In the genomic region with DNA sequence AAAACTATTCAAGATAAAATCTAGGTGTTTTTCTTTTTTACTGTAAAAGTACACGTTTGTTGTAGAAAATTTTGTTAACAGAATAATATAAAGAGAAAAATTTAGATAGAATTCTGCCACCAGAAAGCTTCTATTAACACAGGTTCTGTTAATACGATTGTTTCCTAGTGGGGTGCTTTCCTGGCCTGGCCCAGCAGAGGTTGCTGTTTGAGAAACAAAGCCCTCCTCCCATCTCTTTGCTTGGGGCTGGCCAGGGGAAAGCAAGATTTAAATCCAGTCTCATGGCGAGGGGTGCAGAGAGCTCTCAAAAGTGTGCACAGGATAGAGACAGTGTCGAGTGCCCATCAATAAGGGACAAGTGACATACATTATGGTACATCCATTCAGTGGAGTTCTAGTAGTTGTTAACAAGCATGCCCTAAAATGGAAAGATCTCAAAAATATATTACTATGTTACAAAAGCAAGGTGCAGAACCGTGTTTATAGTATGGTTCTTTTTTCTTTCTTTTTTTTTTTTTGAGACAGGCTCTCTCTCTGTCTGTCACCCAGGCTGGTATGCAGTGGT, we compare ENCODE assay signal across 10 cellular contexts. TPM values are rescaled to one million over a fixed set of nuclear protein-coding genes. Genes with fewer than 3 reads are reported as not detected.
DNase-seq lines count a peak whose midpoint lies in the region; TF ChIP-seq lines count a peak whose summit lies in the region.
"Had no signal": no experiment of that assay in that cellular context is flagged by ENCODE, and none has a peak within 500 bp of the region (broad histone marks: within the 10 kb centered on the region; RNA-seq: fewer than 3 reads in every experiment).

No MANE protein-coding gene starts in this region.

- no peak overlapping the region for H2AFZ ChIP-seq in smooth muscle cell (ENCODE audit: low read depth)

- 43% methylated on average over 5 of the region's 5 CpGs for WGBS in smooth muscle cell (ENCODE audit: low lambda C conversion rate)

- H3K36me3 Mint-ChIP-seq in activated CD4-positive, alpha-beta T cell treated with anti-CD3 and anti-CD28 coated beads, Interleukin-2, amount 10 ng/mL, durations not matched to agents 24 days and 14 days (ENCODE audit: low read depth) = no peaks in the 10 kb centered on the region
- H3K36me3 Mint-ChIP-seq in activated naive CD8-positive, alpha-beta T cell treated with anti-CD3 and anti-CD28 coated beads for 36 hours = no peaks in the 10 kb centered on the region
- H3K36me3 Mint-ChIP-seq: brain had no signal

- in situ Hi-C loops in brain microvascular endothelial cell (cut with HindIII; ENCODE audit: low pct_ligation_motif_present, low sequenced_read_pairs) = no loop called here

- H3F3A ChIP-seq in smooth muscle cell (ENCODE audit: low read depth) = no peaks in the 10 kb centered on the region

- no peaks in the 10 kb centered on the region for H4K20me1 ChIP-seq in smooth muscle cell (ENCODE audit: low read depth)

- H3K4me1 ChIP-seq in smooth muscle cell (ENCODE audit: low read depth) = no peaks in the 10 kb centered on the region
- H3K4me1 ChIP-seq: SJSA1 had no signal

- no peak overlapping the region for H3K9ac ChIP-seq in smooth muscle cell (ENCODE audit: low read depth)

- peak; percentile 6 for TF ChIP-seq CTCF in HL-60 (IDR thresholded peaks at IDR 0.05; ENCODE audit: insufficient read depth, low read length)
- TF ChIP-seq CTCF in brain microvascular endothelial cell (IDR thresholded peaks at IDR 0.05; ENCODE audit: low read depth, low read length, missing control alignments) = peak; percentile 67
- peak; percentile 21 for TF ChIP-seq CTCF in smooth muscle cell (IDR thresholded peaks at IDR 0.05; ENCODE audit: borderline replicate concordance, insufficient read depth, poor library complexity, severe bottlenecking)

- H3K9me3 Mint-ChIP-seq in activated CD4-positive, alpha-beta T cell treated with anti-CD3 and anti-CD28 coated beads, Interleukin-2, amount 10 ng/mL, durations not matched to agents 24 days and 14 days = no peaks in the 10 kb centered on the region
- H3K9me3 Mint-ChIP-seq in activated naive CD8-positive, alpha-beta T cell treated with anti-CD3 and anti-CD28 coated beads for 36 hours = no peaks in the 10 kb centered on the region

- H3K4me3 ChIP-seq in HL-60 (replicated peaks; ENCODE audit: insufficient read depth, low read length) (no peak overlapping the region), brain microvascular endothelial cell (ENCODE audit: low read depth, low read length) (no peak overlapping the region), smooth muscle cell (no peak overlapping the region)
- H3K4me3 ChIP-seq: SJSA1 had no signal

- no peaks in the 10 kb centered on the region for H3K79me2 ChIP-seq in smooth muscle cell (ENCODE audit: low read depth)

- DNase-seq in activated CD4-positive, alpha-beta T cell treated with anti-CD3 and anti-CD28 coated beads, Interleukin-2, amount 10 ng/mL, durations not matched to agents 24 days and 14 days = peak; percentile 59
- DNase-seq in activated CD4-positive, alpha-beta T cell treated with anti-CD3 and anti-CD28 coated beads, Interleukin-2, amount 50 U/mL, for 4 hours = no peak
- DNase-seq in HL-60 (ENCODE audit: low read depth in 1 of 2, low spot score in 1 of 2) (peak in 1 of 2 experiments; percentile 11), brain microvascular endothelial cell (no peak), smooth muscle cell (lab: John Stamatoyannopoulos, UW; ENCODE audit: unreplicated experiment) (no peak), NCI-H526 treated with DMSO at 0.1 percent for 48 hours (lab: John Stamatoyannopoulos, UW) (no peak), OCI-M2 (lab: John Stamatoyannopoulos, UW; ENCODE audit: unreplicated experiment) (no peak)
- DNase-seq in activated naive CD8-positive, alpha-beta T cell treated with anti-CD3 and anti-CD28 coated beads for 36 hours = no peak

- H3K27ac ChIP-seq in HL-60 (replicated peaks) = no peak overlapping the region
- no peak overlapping the region for H3K27ac ChIP-seq in brain microvascular endothelial cell
- H3K27ac ChIP-seq in smooth muscle cell (ENCODE audit: low read depth) = no peak overlapping the region
- H3K27ac ChIP-seq: SJSA1 had no signal

- no peak overlapping the region for H3K27ac Mint-ChIP-seq in activated CD4-positive, alpha-beta T cell treated with anti-CD3 and anti-CD28 coated beads, Interleukin-2, amount 10 ng/mL, durations not matched to agents 24 days and 14 days
- H3K27ac Mint-ChIP-seq in activated naive CD8-positive, alpha-beta T cell treated with anti-CD3 and anti-CD28 coated beads for 36 hours = no peak overlapping the region
- H3K27ac Mint-ChIP-seq: brain had no signal

- H3K4me2 ChIP-seq in smooth muscle cell = no peak overlapping the region

- H3K27me3 ChIP-seq in HL-60 (ENCODE audit: insufficient read depth, poor library complexity, severe bottlenecking) (no peaks in the 10 kb centered on the region), brain microvascular endothelial cell (replicated peaks) (no peaks in the 10 kb centered on the region), smooth muscle cell (ENCODE audit: low read depth) (no peaks in the 10 kb centered on the region)

- no peaks in the 10 kb centered on the region for H3K9me3 ChIP-seq in smooth muscle cell (replicated peaks; ENCODE audit: low read depth)
- H3K9me3 ChIP-seq: SJSA1 had no signal

- H3K4me1 Mint-ChIP-seq in activated CD4-positive, alpha-beta T cell treated with anti-CD3 and anti-CD28 coated beads, Interleukin-2, amount 10 ng/mL, durations not matched to agents 24 days and 14 days = peaks cover 2% of the 10 kb centered on the region
- H3K4me1 Mint-ChIP-seq in activated naive CD8-positive, alpha-beta T cell treated with anti-CD3 and anti-CD28 coated beads for 36 hours = peaks cover 2% of the 10 kb centered on the region
- H3K4me1 Mint-ChIP-seq: brain had no signal

- no peak overlapping the region for H3K4me3 Mint-ChIP-seq in activated CD4-positive, alpha-beta T cell treated with anti-CD3 and anti-CD28 coated beads, Interleukin-2, amount 10 ng/mL, durations not matched to agents 24 days and 14 days
- H3K4me3 Mint-ChIP-seq in activated naive CD8-positive, alpha-beta T cell treated with anti-CD3 and anti-CD28 coated beads for 36 hours = no peak overlapping the region
- H3K4me3 Mint-ChIP-seq: brain had no signal

- H3K36me3 ChIP-seq in brain microvascular endothelial cell (replicated peaks) = no peaks in the 10 kb centered on the region
- H3K36me3 ChIP-seq in smooth muscle cell (ENCODE audit: low read depth) = no peaks in the 10 kb centered on the region
- H3K36me3 ChIP-seq: SJSA1 had no signal

- H3K27me3 Mint-ChIP-seq in activated CD4-positive, alpha-beta T cell treated with anti-CD3 and anti-CD28 coated beads, Interleukin-2, amount 10 ng/mL, durations not matched to agents 24 days and 14 days = peaks cover 14% of the 10 kb centered on the region
- H3K27me3 Mint-ChIP-seq in activated naive CD8-positive, alpha-beta T cell treated with anti-CD3 and anti-CD28 coated beads for 36 hours = peaks cover 3% of the 10 kb centered on the region

- intact Hi-C loops in activated CD4-positive, alpha-beta T cell treated with anti-CD3 and anti-CD28 coated beads, Interleukin-2, amount 10 ng/mL, durations not matched to agents 24 days and 14 days (cut with micrococcal nuclease) = loop anchor here (2.0 kb wide), 1 partner anchor 132 kb away; no protein-coding TSS in a partner anchor

RNA-seq across cellular contexts. Expression of gene ACBD3, which starts 14.6 kb away (rescaled TPM):
- total RNA-seq in activated CD4-positive, alpha-beta T cell treated with anti-CD3 and anti-CD28 coated beads, Interleukin-2, amount 10 ng/mL, durations not matched to agents 24 days and 14 days = 21.8 and 23.9 TPM in 2 replicates
- 118 and 125 TPM in 2 replicates for total RNA-seq in smooth muscle cell
- 81.2 and 82.0 TPM in 2 replicates for polyA plus RNA-seq in smooth muscle cell
- 10 to 100 TPM; 19.2 to 19.7 TPM for total RNA-seq in activated naive CD8-positive, alpha-beta T cell treated with anti-CD3 and anti-CD28 coated beads for 36 hours

RNA-seq across cellular contexts. Expression of gene MIXL1, which starts 22.4 kb away (rescaled TPM):
- not detected in 2 replicates for total RNA-seq in activated CD4-positive, alpha-beta T cell treated with anti-CD3 and anti-CD28 coated beads, Interleukin-2, amount 10 ng/mL, durations not matched to agents 24 days and 14 days
- 0.04 TPM in 1 of 2 replicates, not detected in the other for total RNA-seq in smooth muscle cell
- polyA plus RNA-seq in smooth muscle cell = 0.27 and 0.34 TPM in 2 replicates
- total RNA-seq in activated naive CD8-positive, alpha-beta T cell treated with anti-CD3 and anti-CD28 coated beads for 36 hours = under 1 TPM in 1 of 2 experiments, not detected in 1; 0.10 TPM
- total RNA-seq: SJSA1 had no signal

Comparison
In these comparisons a context has a peak if more than half of its experiments do, and no peak if none do; other contexts are left out.
1. CTCF ChIP-seq: peak in every context shown above with its lines; median percentile 67 in brain microvascular endothelial cell; 21 in smooth muscle cell; 6 in HL-60.